Comparison of ENCODE assay signal across 8 cellular contexts in the genomic region with DNA sequence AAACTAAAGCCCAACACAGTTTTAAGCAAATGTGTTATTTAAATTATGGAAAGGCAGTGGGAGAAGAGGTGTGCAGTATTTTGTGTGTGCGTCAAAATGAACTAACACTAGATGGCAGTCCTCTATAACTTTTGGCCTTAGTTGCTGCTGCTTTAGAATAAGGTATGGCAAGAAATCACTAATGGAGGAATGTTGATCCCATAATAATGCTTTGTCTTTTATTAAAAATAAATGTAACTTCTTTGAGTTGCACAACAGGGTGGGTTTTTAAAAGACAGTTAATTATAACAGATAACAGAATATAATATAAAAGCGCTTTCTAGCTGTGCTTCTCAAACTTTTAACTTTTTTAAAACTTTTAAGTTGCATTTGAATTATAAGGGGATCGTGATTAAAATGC. TPM values are rescaled to one million over a fixed set of nuclear protein-coding genes. Genes with fewer than 3 reads are reported as not detected.
DNase-seq lines count a peak whose midpoint lies in the region; ATAC-seq and TF ChIP-seq lines count a peak whose summit lies in the region.

No MANE protein-coding gene starts in this region.

- ATAC-seq in HG03139 (IDR thresholded peaks at IDR 0.05; ENCODE audit: unreplicated experiment), result peak; percentile 74

- intact Hi-C loops in uterus (cut with DNase I; ENCODE audit: low total_unique reads), result no loop called here

- H3K4me3 ChIP-seq in kidney epithelial cell (ENCODE audit: low read depth, low read length) (no peak overlapping the region), uterus (no peak overlapping the region)

- H3K27ac ChIP-seq in uterus, result no peak overlapping the region

- H3K9me3 ChIP-seq in uterus, result no peaks in the 10 kb centered on the region

- TF ChIP-seq POLR2A in uterus (IDR thresholded peaks at IDR 0.05), result no peak

- H3K4me1 ChIP-seq in uterus, result no peaks in the 10 kb centered on the region

- DNase-seq in Ammon's horn (ENCODE audit: low spot score), result peak; percentile 58
- DNase-seq in GM13976 (ENCODE audit: low spot score), result peak; percentile 53
- peak; percentile 44 for DNase-seq in NCI-H2227 treated with DMSO at 0.1 percent for 48 hours (lab: John Stamatoyannopoulos, UW)
- DNase-seq in astrocyte of the hippocampus (ENCODE audit: low read depth, low spot score), result peak; percentile 77
- DNase-seq in kidney epithelial cell (ENCODE audit: low read depth), result no peak
- no peak for DNase-seq in uterus
- DNase-seq in GM19240 (ENCODE audit: insufficient read length, low spot score), result no peak

- H3K36me3 ChIP-seq in kidney epithelial cell (ENCODE audit: control insufficient read depth, insufficient read depth, low read length) (no peaks in the 10 kb centered on the region), uterus (no peaks in the 10 kb centered on the region)

- in situ Hi-C loops in GM13976 (cut with MboI; ENCODE audit: low sequenced_read_pairs, unreplicated experiment), result loop anchor here (25.0 kb wide), 1 partner anchor 752 kb away; no protein-coding TSS in a partner anchor

- TF ChIP-seq CTCF in GM13976 (IDR thresholded peaks at IDR 0.05; ENCODE audit: borderline replicate concordance, control extremely low read depth, extremely low read depth, insufficient read depth, missing control alignments), result peak; percentile 68
- peak; percentile 63 for TF ChIP-seq CTCF in kidney epithelial cell (IDR thresholded peaks at IDR 0.05; ENCODE audit: insufficient read depth, low read length, poor library complexity, severe bottlenecking)
- peak; percentile 24 to 46 (median 38) for TF ChIP-seq CTCF in uterus (IDR thresholded peaks at IDR 0.05)

- H3K27me3 ChIP-seq in kidney epithelial cell (ENCODE audit: control insufficient read depth, insufficient read depth, low read length) (no peaks in the 10 kb centered on the region), uterus (no peaks in the 10 kb centered on the region)

RNA-seq across cellular contexts. Expression of a gene that starts 56.4 kb away (rescaled TPM):
- 17.4 and 20.4 TPM in 2 replicates for total RNA-seq in kidney epithelial cell
- total RNA-seq in uterus, result 10 to 100 TPM; 24.1 to 77.4 (median 39.4) TPM

Comparison
In these comparisons a context has a peak if more than half of its experiments do, and no peak if none do; other contexts are left out.
1. DNase-seq: peak in Ammon's horn (single experiment), GM13976 (single experiment), NCI-H2227 treated with DMSO at 0.1 percent for 48 hours (single experiment) and astrocyte of the hippocampus (single experiment); none in kidney epithelial cell (single experiment), uterus (0 of 2) and GM19240 (single experiment).
2. Peak in every context shown above with its lines, with median percentiles within 50 percentile points of each other: CTCF ChIP-seq.